ENCODE assay signal across 1 cellular context in genomic region chrX:141936080-141936479, GRCh38.
TF ChIP-seq lines count a peak whose summit lies in the region.

No MANE protein-coding gene starts in this region.

TF ChIP-seq in GM23338, 12 proteins besides CTCF, POLR2A, EP300 and RAD21 (continued from another document):
- TF ChIP-seq ZNF462 (CRISPR knock-in tag; IDR thresholded peaks at IDR 0.05): no peak
